1 cellular context compared by ENCODE assay signal in genomic region chr16:88471115-88471514, GRCh38.
TF ChIP-seq lines count a peak whose summit lies in the region.

No MANE protein-coding gene starts in this region.

TF ChIP-seq in K562, 482 proteins besides CTCF, POLR2A, EP300 and RAD21:
- TF ChIP-seq POLR2G (IDR thresholded peaks at IDR 0.05; ENCODE audit: low read depth, low read length) = peak; percentile 27
- TF ChIP-seq GTF2F1 (IDR thresholded peaks at IDR 0.05; ENCODE audit: low read depth, low read length) = no peak
- no peak for TF ChIP-seq GABPB2 (CRISPR knock-in tag; conservative IDR thresholded peaks at IDR 0.05)
- TF ChIP-seq TFAP4 (CRISPR knock-in tag; IDR thresholded peaks at IDR 0.05; ENCODE audit: borderline replicate concordance) = peak; percentile 58; the same call in 1 of the 2 replicates
- no peak for TF ChIP-seq FOXA3 (CRISPR knock-in tag; conservative IDR thresholded peaks at IDR 0.05 in 1 of 2, IDR thresholded peaks at IDR 0.05 in 1 of 2)
- peak; percentile 90 for TF ChIP-seq ZBTB33 (CRISPR knock-in tag; IDR thresholded peaks at IDR 0.05)
- TF ChIP-seq ATF6 (CRISPR knock-in tag; IDR thresholded peaks at IDR 0.05) = no peak
